In genomic region chr5:177366528-177367322, GRCh38 we compare ENCODE assay signal across 8 cellular contexts. TPM values are rescaled to one million over a fixed set of nuclear protein-coding genes. Genes with fewer than 3 reads are reported as not detected.
DNase-seq lines count a peak whose midpoint lies in the region; ATAC-seq, FAIRE-seq and TF ChIP-seq lines count a peak whose summit lies in the region.

No MANE protein-coding gene starts in this region.

- POLR2A ChIA-PET in activated CD8-positive, alpha-beta T cell treated with anti-CD3 and anti-CD28 coated beads for 36 hours (lab: Charles Lee): interaction anchor here (0.7 to 1.7 kb wide), 5 partner anchors 11 to 79 kb away, joined by 3 to 5 read pairs (median 4); no protein-coding TSS in a partner anchor
- POLR2A ChIA-PET in activated CD8-positive, alpha-beta T cell treated with anti-CD3 and anti-CD28 coated beads, Interleukin-2, amount 10 ng/mL, durations not matched to agents 7 days and 5 days (lab: Charles Lee): interaction anchor here (0.9 kb wide), 1 partner anchor 10 kb away, joined by 3 read pairs; no protein-coding TSS in a partner anchor

- CTCF ChIA-PET in activated CD8-positive, alpha-beta T cell treated with anti-CD3 and anti-CD28 coated beads for 36 hours (lab: Charles Lee): interaction anchor here (0.6 to 2.3 kb wide), 6 partner anchors 12 to 57 kb away, joined by 3 to 6 read pairs (median 3); no protein-coding TSS in a partner anchor
- CTCF ChIA-PET in activated CD8-positive, alpha-beta T cell treated with anti-CD3 and anti-CD28 coated beads, Interleukin-2, amount 10 ng/mL, durations not matched to agents 7 days and 5 days (lab: Charles Lee): interaction anchor here (4.0 kb wide), 1 partner anchor 23 kb away, joined by 23 read pairs; no protein-coding TSS in a partner anchor

- H3K9ac ChIP-seq in liver (ENCODE audit: low read depth in 1 of 2, low read length in 2 of 2): peak overlapping the region in 1 of 2 donors; percentile 77

- H3K27ac ChIP-seq in liver (ENCODE audit: low read depth in 1 of 2, low read length in 2 of 2) (peak overlapping the region; percentile 89 to 97), thyroid gland (peak overlapping the region; percentile 93 to 98 (median 93))

- H3K4me3 ChIP-seq in liver (ENCODE audit: low read depth in 1 of 3, low read length in 3 of 3) (peak overlapping the region; percentile 41 to 67 (median 43)), thyroid gland (replicated peaks in 1 of 3) (peak overlapping the region in 2 of 3 donors; percentile 22 to 41)

- intact Hi-C loops in activated CD8-positive, alpha-beta T cell treated with anti-CD3 and anti-CD28 coated beads for 36 hours (cut with micrococcal nuclease): no loop called here
- intact Hi-C loops in thyroid gland (cut with DNase I): loop anchor here (5.0 kb wide), 1 partner anchor 54 kb away; the partner anchor contains the start of gene MXD3

- TF ChIP-seq POLR2A in thyroid gland (IDR thresholded peaks at IDR 0.05): peak in 1 of 2 donors; percentile 72

- H3K9me3 ChIP-seq in liver (ENCODE audit: control insufficient read depth in 4 of 4, low read length in 3 of 4) (no peaks in the 10 kb centered on the region), thyroid gland (no peaks in the 10 kb centered on the region)

- H3K27me3 Mint-ChIP-seq in activated CD8-positive, alpha-beta T cell treated with anti-CD3 and anti-CD28 coated beads for 36 hours: no peaks in the 10 kb centered on the region
- no peaks in the 10 kb centered on the region for H3K27me3 Mint-ChIP-seq in activated CD8-positive, alpha-beta T cell treated with anti-CD3 and anti-CD28 coated beads, Interleukin-2, amount 10 ng/mL, durations not matched to agents 7 days and 5 days (ENCODE audit: low read depth)

- H3K36me3 ChIP-seq in liver (ENCODE audit: control insufficient read depth in 4 of 4, insufficient read depth in 3 of 4, low read depth in 1 of 4, low read length in 3 of 4) (no peaks in the 10 kb centered on the region), thyroid gland (no peaks in the 10 kb centered on the region)

- TF ChIP-seq RAD21 in liver (IDR thresholded peaks at IDR 0.05): peak; percentile 9 to 15

- H3K27ac Mint-ChIP-seq in activated CD8-positive, alpha-beta T cell treated with anti-CD3 and anti-CD28 coated beads for 36 hours: peak overlapping the region; percentile 48
- no peak overlapping the region for H3K27ac Mint-ChIP-seq in activated CD8-positive, alpha-beta T cell treated with anti-CD3 and anti-CD28 coated beads, Interleukin-2, amount 10 ng/mL, durations not matched to agents 7 days and 5 days

- WGBS in liver: 16% methylated on average over 36 of the region's 36 CpGs
- WGBS in thyroid gland, 2 donors: 11 to 17% methylated on average over 35 to 36 of the region's 36 CpGs

- H3K27me3 ChIP-seq in liver (ENCODE audit: control insufficient read depth in 4 of 4, insufficient read depth in 4 of 4, low read length in 3 of 4): no peaks in the 10 kb centered on the region
- no peaks in the 10 kb centered on the region for H3K27me3 ChIP-seq in thyroid gland

- no peak for ATAC-seq in activated CD8-positive, alpha-beta T cell treated with anti-CD3 and anti-CD28 coated beads for 36 hours
- ATAC-seq in activated CD8-positive, alpha-beta T cell treated with anti-CD3 and anti-CD28 coated beads, Interleukin-2, amount 10 ng/mL, durations not matched to agents 7 days and 5 days: no peak

- peaks cover 68% of the 10 kb centered on the region for H3K4me1 Mint-ChIP-seq in activated CD8-positive, alpha-beta T cell treated with anti-CD3 and anti-CD28 coated beads for 36 hours (ENCODE audit: low read depth)
- H3K4me1 Mint-ChIP-seq in activated CD8-positive, alpha-beta T cell treated with anti-CD3 and anti-CD28 coated beads, Interleukin-2, amount 10 ng/mL, durations not matched to agents 7 days and 5 days (ENCODE audit: low read depth): peaks cover 73% of the 10 kb centered on the region

- no peak overlapping the region for H3K4me3 Mint-ChIP-seq in activated CD8-positive, alpha-beta T cell treated with anti-CD3 and anti-CD28 coated beads for 36 hours
- H3K4me3 Mint-ChIP-seq in activated CD8-positive, alpha-beta T cell treated with anti-CD3 and anti-CD28 coated beads, Interleukin-2, amount 10 ng/mL, durations not matched to agents 7 days and 5 days: no peak overlapping the region

- no peak for FAIRE-seq in urothelium cell line (lab: Jason Lieb, UNC)

- H3K4me1 ChIP-seq in liver (ENCODE audit: control insufficient read depth in 4 of 4, insufficient read depth in 4 of 4, low read length in 3 of 4): peaks cover 26 to 77% (median 63%) of the 10 kb centered on the region in 4 donors
- peaks cover 30 to 50% of the 10 kb centered on the region in 2 donors for H3K4me1 ChIP-seq in thyroid gland

- no peak for DNase-seq in activated CD8-positive, alpha-beta T cell treated with anti-CD3 and anti-CD28 coated beads for 36 hours
- DNase-seq in activated CD8-positive, alpha-beta T cell treated with anti-CD3 and anti-CD28 coated beads, Interleukin-2, amount 10 ng/mL, durations not matched to agents 7 days and 5 days: no peak
- DNase-seq in dermis blood vessel endothelial cell (peak; percentile 83), thyroid gland (peak; percentile 96 to 97), NCI-H1694 (lab: John Stamatoyannopoulos, UW) (no peak), urothelium cell line (ENCODE audit: low spot score) (no peak), NCI-H2107 treated with DMSO at 0.1 percent for 48 hours (lab: John Stamatoyannopoulos, UW; ENCODE audit: unreplicated experiment) (no peak)

- H3K9me3 Mint-ChIP-seq in activated CD8-positive, alpha-beta T cell treated with anti-CD3 and anti-CD28 coated beads for 36 hours: no peaks in the 10 kb centered on the region
- H3K9me3 Mint-ChIP-seq in activated CD8-positive, alpha-beta T cell treated with anti-CD3 and anti-CD28 coated beads, Interleukin-2, amount 10 ng/mL, durations not matched to agents 7 days and 5 days (ENCODE audit: insufficient read depth): no peaks in the 10 kb centered on the region

- no peak for TF ChIP-seq CTCF in activated CD8-positive, alpha-beta T cell treated with anti-CD3 and anti-CD28 coated beads for 36 hours (IDR thresholded peaks at IDR 0.05)
- TF ChIP-seq CTCF in liver (IDR thresholded peaks at IDR 0.05; ENCODE audit: low read depth, low read length, missing input control) (no peak), thyroid gland (IDR thresholded peaks at IDR 0.05) (no peak)

- peaks cover 35% of the 10 kb centered on the region for H3K36me3 Mint-ChIP-seq in activated CD8-positive, alpha-beta T cell treated with anti-CD3 and anti-CD28 coated beads for 36 hours (ENCODE audit: low read depth)
- H3K36me3 Mint-ChIP-seq in activated CD8-positive, alpha-beta T cell treated with anti-CD3 and anti-CD28 coated beads, Interleukin-2, amount 10 ng/mL, durations not matched to agents 7 days and 5 days (ENCODE audit: low read depth): peaks cover 63% of the 10 kb centered on the region

TF ChIP-seq in liver, 16 proteins besides CTCF, POLR2A, EP300 and RAD21 (continues in another document):
- TF ChIP-seq YY1 (IDR thresholded peaks at IDR 0.05) (peak; percentile 89), EGR1 (IDR thresholded peaks at IDR 0.05; ENCODE audit: low read depth in 2 of 2) (no peak), RXRA (IDR thresholded peaks at IDR 0.05) (peak; percentile 37 to 41), JUND (IDR thresholded peaks at IDR 0.05) (no peak), GABPA (IDR thresholded peaks at IDR 0.05 in 1 of 2, conservative IDR thresholded peaks at IDR 0.05 in 1 of 2) (no peak), TAF1 (conservative IDR thresholded peaks at IDR 0.05) (no peak), SP1 (IDR thresholded peaks at IDR 0.05) (peak; percentile 50)

RNA-seq across cellular contexts. Expression of gene RGS14, which starts 9.0 kb away (rescaled TPM):
- 10 to 100 TPM; 50.4 to 52.5 TPM for total RNA-seq in activated CD8-positive, alpha-beta T cell treated with anti-CD3 and anti-CD28 coated beads for 36 hours
- 100 to 1,000 TPM; 112 to 117 TPM for total RNA-seq in activated CD8-positive, alpha-beta T cell treated with anti-CD3 and anti-CD28 coated beads, Interleukin-2, amount 10 ng/mL, durations not matched to agents 7 days and 5 days
- total RNA-seq in dermis blood vessel endothelial cell (4.4 and 9.9 TPM in 2 replicates), liver (10 to 100 TPM; 10.2 to 53.8 TPM), thyroid gland (10 to 100 TPM; 22.9 to 42.7 (median 26.7) TPM)
- 10 to 100 TPM; 30.7 to 35.8 TPM for polyA plus RNA-seq in liver

RNA-seq across cellular contexts. Expression of gene LMAN2, which starts 15.3 kb away (rescaled TPM):
- total RNA-seq in activated CD8-positive, alpha-beta T cell treated with anti-CD3 and anti-CD28 coated beads for 36 hours: 10 to 100 TPM; 79.9 to 87.5 TPM
- 100 to 1,000 TPM; 119 to 127 TPM for total RNA-seq in activated CD8-positive, alpha-beta T cell treated with anti-CD3 and anti-CD28 coated beads, Interleukin-2, amount 10 ng/mL, durations not matched to agents 7 days and 5 days
- 407 and 457 TPM in 2 replicates for total RNA-seq in dermis blood vessel endothelial cell
- 100 to 1,000 TPM; 279 to 478 TPM for total RNA-seq in liver
- polyA plus RNA-seq in liver: 100 to 1,000 TPM; 243 to 449 TPM
- 100 to 1,000 TPM; 309 to 465 (median 383) TPM for total RNA-seq in thyroid gland

RNA-seq across cellular contexts. Expression of gene SLC34A1, which starts 17.5 kb away (rescaled TPM):
- under 1 TPM; 0.29 to 0.43 TPM for total RNA-seq in activated CD8-positive, alpha-beta T cell treated with anti-CD3 and anti-CD28 coated beads for 36 hours
- total RNA-seq in activated CD8-positive, alpha-beta T cell treated with anti-CD3 and anti-CD28 coated beads, Interleukin-2, amount 10 ng/mL, durations not matched to agents 7 days and 5 days: 1 to 10 TPM; 2.0 to 2.1 TPM
- not detected in 2 replicates for total RNA-seq in dermis blood vessel endothelial cell
- 1 to 10 TPM in 1 of 2 donors, under 1 TPM in 1; 0.23 to 1.0 TPM for total RNA-seq in liver
- under 1 TPM; 0.33 to 0.60 TPM for polyA plus RNA-seq in liver
- total RNA-seq in thyroid gland: not detected

RNA-seq across cellular contexts. Expression of gene PFN3, which starts 33.7 kb away (rescaled TPM):
- total RNA-seq in activated CD8-positive, alpha-beta T cell treated with anti-CD3 and anti-CD28 coated beads for 36 hours: not detected
- not detected for total RNA-seq in activated CD8-positive, alpha-beta T cell treated with anti-CD3 and anti-CD28 coated beads, Interleukin-2, amount 10 ng/mL, durations not matched to agents 7 days and 5 days
- total RNA-seq in dermis blood vessel endothelial cell (not detected in 2 replicates), liver (not detected), thyroid gland (not detected)
- not detected for polyA plus RNA-seq in liver

RNA-seq across cellular contexts. Expression of gene F12, which starts 42.6 kb away (rescaled TPM):
- total RNA-seq in activated CD8-positive, alpha-beta T cell treated with anti-CD3 and anti-CD28 coated beads for 36 hours: 1 to 10 TPM; 7.9 TPM
- 1 to 10 TPM; 3.2 to 3.5 TPM for total RNA-seq in activated CD8-positive, alpha-beta T cell treated with anti-CD3 and anti-CD28 coated beads, Interleukin-2, amount 10 ng/mL, durations not matched to agents 7 days and 5 days
- total RNA-seq in dermis blood vessel endothelial cell (0.85 and 1.3 TPM in 2 replicates), liver (100 to 1,000 TPM in 1 of 2 donors, 10 to 100 TPM in 1; 27.7 to 256 TPM), thyroid gland (1 to 10 TPM in 2 of 4 donors, under 1 TPM in 1, not detected in 1; 0.42 to 2.6 (median 1.1) TPM)
- 100 to 1,000 TPM; 294 to 328 TPM for polyA plus RNA-seq in liver

Comparison
In these comparisons a context has a peak if more than half of its experiments do, and no peak if none do; other contexts are left out.
1. DNase-seq: peak in dermis blood vessel endothelial cell (single experiment) and thyroid gland (2 of 2); none in activated CD8-positive, alpha-beta T cell treated with anti-CD3 and anti-CD28 coated beads for 36 hours (single experiment), activated CD8-positive, alpha-beta T cell treated with anti-CD3 and anti-CD28 coated beads, Interleukin-2, amount 10 ng/mL, durations not matched to agents 7 days and 5 days (single experiment), NCI-H1694 (single experiment), urothelium cell line (single experiment) and NCI-H2107 treated with DMSO at 0.1 percent for 48 hours (single experiment).